1 cellular context compared by ENCODE assay signal in genomic region chr2:164837807-164838206, GRCh38.
TF ChIP-seq lines count a peak whose summit lies in the region.

No MANE protein-coding gene starts in this region.

TF ChIP-seq in HepG2, 621 proteins besides CTCF, POLR2A, EP300 and RAD21 (continued from another document and continues in another):
- TF ChIP-seq GTF3A (CRISPR knock-in tag; conservative IDR thresholded peaks at IDR 0.05) (no peak), RXRB (CRISPR knock-in tag; IDR thresholded peaks at IDR 0.05; ENCODE audit: borderline replicate concordance) (no peak), HDAC6 (IDR thresholded peaks at IDR 0.05; ENCODE audit: low read depth, low read length) (no peak), NFYB (CRISPR knock-in tag; IDR thresholded peaks at IDR 0.05) (no peak), HNF4A (CRISPR knock-in tag; IDR thresholded peaks at IDR 0.05) (peak; percentile 65), SMAD9 (CRISPR knock-in tag; IDR thresholded peaks at IDR 0.05) (no peak), NCOR1 (IDR thresholded peaks at IDR 0.05; ENCODE audit: borderline replicate concordance, low read length) (no peak), KMT2A (CRISPR knock-in tag; IDR thresholded peaks at IDR 0.05) (0 out of 2 replicates have a peak, but pooled peaks have one; percentile 42), GZF1 (CRISPR knock-in tag; IDR thresholded peaks at IDR 0.05) (no peak), ZMYM3 (CRISPR knock-in tag; IDR thresholded peaks at IDR 0.05) (peak; percentile 85), ADNP (CRISPR knock-in tag; IDR thresholded peaks at IDR 0.05) (0 out of 2 replicates have a peak, but pooled peaks have one; percentile 62), ZNF460 (CRISPR knock-in tag; IDR thresholded peaks at IDR 0.05; ENCODE audit: borderline replicate concordance) (no peak), ARNTL (CRISPR knock-in tag; IDR thresholded peaks at IDR 0.05) (no peak), ZNF354B (CRISPR knock-in tag; IDR thresholded peaks at IDR 0.05) (0 out of 2 replicates have a peak, but pooled peaks have one; percentile 17), SRY (CRISPR knock-in tag; IDR thresholded peaks at IDR 0.05) (no peak), NR2F1 (CRISPR knock-in tag; IDR thresholded peaks at IDR 0.05) (peak in 1 of 2 experiments; percentile 66; a peak in 2 of 4 replicates), MZF1 (CRISPR knock-in tag; IDR thresholded peaks at IDR 0.05; ENCODE audit: borderline replicate concordance) (no peak), HOXA7 (CRISPR knock-in tag; IDR thresholded peaks at IDR 0.05) (no peak), ZNF331 (CRISPR knock-in tag; IDR thresholded peaks at IDR 0.05) (no peak), SATB2 (CRISPR knock-in tag; IDR thresholded peaks at IDR 0.05) (no peak), ZNF121 (CRISPR knock-in tag; IDR thresholded peaks at IDR 0.05) (peak; percentile 99), BATF2 (CRISPR knock-in tag; IDR thresholded peaks at IDR 0.05) (no peak), ZNF17 (CRISPR knock-in tag; IDR thresholded peaks at IDR 0.05) (no peak), THAP9 (CRISPR knock-in tag; IDR thresholded peaks at IDR 0.05; ENCODE audit: borderline replicate concordance) (no peak), DPF2 (CRISPR knock-in tag; IDR thresholded peaks at IDR 0.05; ENCODE audit: borderline replicate concordance, low read depth) (no peak), ZNF510 (CRISPR knock-in tag; IDR thresholded peaks at IDR 0.05; ENCODE audit: low read depth) (no peak), NR2F6 (IDR thresholded peaks at IDR 0.05) (peak; percentile 68; the same call in 1 of the 2 replicates), NR2F6 (CRISPR knock-in tag; IDR thresholded peaks at IDR 0.05) (peak; percentile 74), XBP1 (CRISPR knock-in tag; IDR thresholded peaks at IDR 0.05) (no peak), RARA (CRISPR knock-in tag; IDR thresholded peaks at IDR 0.05) (no peak), CC2D1A (CRISPR knock-in tag; IDR thresholded peaks at IDR 0.05) (no peak), ZSCAN9 (CRISPR knock-in tag; IDR thresholded peaks at IDR 0.05; ENCODE audit: borderline replicate concordance) (no peak), HNRNPH1 (optimal IDR thresholded peaks at IDR 0.05; ENCODE audit: low read depth, low read length) (no peak), ZNF761 (CRISPR knock-in tag; conservative IDR thresholded peaks at IDR 0.05) (no peak), ZNF468 (CRISPR knock-in tag; IDR thresholded peaks at IDR 0.05) (no peak), KDM1A (CRISPR knock-in tag; IDR thresholded peaks at IDR 0.05) (0 out of 2 replicates have a peak, but pooled peaks have one; percentile 45), BCLAF1 (IDR thresholded peaks at IDR 0.05) (no peak), NFIB (CRISPR knock-in tag; IDR thresholded peaks at IDR 0.05; ENCODE audit: borderline replicate concordance) (no peak), TBX3 (IDR thresholded peaks at IDR 0.05; ENCODE audit: borderline replicate concordance) (no peak), THAP11 (CRISPR knock-in tag; IDR thresholded peaks at IDR 0.05) (no peak), ZFAT (CRISPR knock-in tag; conservative IDR thresholded peaks at IDR 0.05) (no peak)
- TF ChIP-seq, protein P1, sequence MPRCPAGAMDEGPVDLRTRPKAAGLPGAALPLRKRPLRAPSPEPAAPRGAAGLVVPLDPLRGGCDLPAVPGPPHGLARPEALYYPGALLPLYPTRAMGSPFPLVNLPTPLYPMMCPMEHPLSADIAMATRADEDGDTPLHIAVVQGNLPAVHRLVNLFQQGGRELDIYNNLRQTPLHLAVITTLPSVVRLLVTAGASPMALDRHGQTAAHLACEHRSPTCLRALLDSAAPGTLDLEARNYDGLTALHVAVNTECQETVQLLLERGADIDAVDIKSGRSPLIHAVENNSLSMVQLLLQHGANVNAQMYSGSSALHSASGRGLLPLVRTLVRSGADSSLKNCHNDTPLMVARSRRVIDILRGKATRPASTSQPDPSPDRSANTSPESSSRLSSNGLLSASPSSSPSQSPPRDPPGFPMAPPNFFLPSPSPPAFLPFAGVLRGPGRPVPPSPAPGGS (CRISPR knock-in tag; IDR thresholded peaks at IDR 0.05) = no peak
- TF ChIP-seq, protein P2, sequence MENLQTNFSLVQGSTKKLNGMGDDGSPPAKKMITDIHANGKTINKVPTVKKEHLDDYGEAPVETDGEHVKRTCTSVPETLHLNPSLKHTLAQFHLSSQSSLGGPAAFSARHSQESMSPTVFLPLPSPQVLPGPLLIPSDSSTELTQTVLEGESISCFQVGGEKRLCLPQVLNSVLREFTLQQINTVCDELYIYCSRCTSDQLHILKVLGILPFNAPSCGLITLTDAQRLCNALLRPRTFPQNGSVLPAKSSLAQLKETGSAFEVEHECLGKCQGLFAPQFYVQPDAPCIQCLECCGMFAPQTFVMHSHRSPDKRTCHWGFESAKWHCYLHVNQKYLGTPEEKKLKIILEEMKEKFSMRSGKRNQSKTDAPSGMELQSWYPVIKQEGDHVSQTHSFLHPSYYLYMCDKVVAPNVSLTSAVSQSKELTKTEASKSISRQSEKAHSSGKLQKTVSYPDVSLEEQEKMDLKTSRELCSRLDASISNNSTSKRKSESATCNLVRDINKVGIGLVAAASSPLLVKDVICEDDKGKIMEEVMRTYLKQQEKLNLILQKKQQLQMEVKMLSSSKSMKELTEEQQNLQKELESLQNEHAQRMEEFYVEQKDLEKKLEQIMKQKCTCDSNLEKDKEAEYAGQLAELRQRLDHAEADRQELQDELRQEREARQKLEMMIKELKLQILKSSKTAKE (CRISPR knock-in tag; IDR thresholded peaks at IDR 0.05; ENCODE audit: borderline replicate concordance) = no peak
- TF ChIP-seq, protein P3, sequence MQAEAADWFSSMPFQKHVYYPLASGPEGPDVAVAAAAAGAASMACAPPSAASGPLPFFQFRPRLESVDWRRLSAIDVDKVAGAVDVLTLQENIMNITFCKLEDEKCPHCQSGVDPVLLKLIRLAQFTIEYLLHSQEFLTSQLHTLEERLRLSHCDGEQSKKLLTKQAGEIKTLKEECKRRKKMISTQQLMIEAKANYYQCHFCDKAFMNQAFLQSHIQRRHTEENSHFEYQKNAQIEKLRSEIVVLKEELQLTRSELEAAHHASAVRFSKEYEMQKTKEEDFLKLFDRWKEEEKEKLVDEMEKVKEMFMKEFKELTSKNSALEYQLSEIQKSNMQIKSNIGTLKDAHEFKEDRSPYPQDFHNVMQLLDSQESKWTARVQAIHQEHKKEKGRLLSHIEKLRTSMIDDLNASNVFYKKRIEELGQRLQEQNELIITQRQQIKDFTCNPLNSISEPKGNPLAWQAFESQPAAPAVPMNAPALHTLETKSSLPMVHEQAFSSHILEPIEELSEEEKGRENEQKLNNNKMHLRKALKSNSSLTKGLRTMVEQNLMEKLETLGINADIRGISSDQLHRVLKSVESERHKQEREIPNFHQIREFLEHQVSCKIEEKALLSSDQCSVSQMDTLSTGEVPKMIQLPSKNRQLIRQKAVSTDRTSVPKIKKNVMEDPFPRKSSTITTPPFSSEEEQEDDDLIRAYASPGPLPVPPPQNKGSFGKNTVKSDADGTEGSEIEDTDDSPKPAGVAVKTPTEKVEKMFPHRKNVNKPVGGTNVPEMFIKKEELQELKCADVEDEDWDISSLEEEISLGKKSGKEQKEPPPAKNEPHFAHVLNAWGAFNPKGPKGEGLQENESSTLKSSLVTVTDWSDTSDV (CRISPR knock-in tag; IDR thresholded peaks at IDR 0.05) = no peak
- TF ChIP-seq, protein P4, sequence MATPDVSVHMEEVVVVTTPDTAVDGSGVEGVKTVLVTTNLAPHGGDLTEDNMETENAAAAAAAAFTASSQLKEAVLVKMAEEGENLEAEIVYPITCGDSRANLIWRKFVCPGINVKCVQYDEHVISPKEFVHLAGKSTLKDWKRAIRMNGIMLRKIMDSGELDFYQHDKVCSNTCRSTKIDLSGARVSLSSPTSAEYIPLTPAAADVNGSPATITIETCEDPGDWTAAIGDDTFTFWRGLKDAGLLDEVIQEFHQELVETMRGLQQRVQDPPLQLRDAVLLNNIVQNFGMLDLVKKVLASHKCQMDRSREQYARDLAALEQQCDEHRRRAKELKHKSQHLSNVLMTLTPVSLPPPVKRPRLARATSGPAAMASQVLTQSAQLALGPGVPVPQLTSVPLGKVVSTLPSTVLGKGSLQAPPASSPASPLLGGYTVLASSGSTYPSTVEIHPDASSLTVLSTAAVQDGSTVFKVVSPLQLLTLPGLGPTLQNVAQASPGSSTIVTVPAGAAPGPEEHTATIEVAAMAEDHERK (CRISPR knock-in tag; IDR thresholded peaks at IDR 0.05; ENCODE audit: low read depth) = no peak
- TF ChIP-seq, protein P5, sequence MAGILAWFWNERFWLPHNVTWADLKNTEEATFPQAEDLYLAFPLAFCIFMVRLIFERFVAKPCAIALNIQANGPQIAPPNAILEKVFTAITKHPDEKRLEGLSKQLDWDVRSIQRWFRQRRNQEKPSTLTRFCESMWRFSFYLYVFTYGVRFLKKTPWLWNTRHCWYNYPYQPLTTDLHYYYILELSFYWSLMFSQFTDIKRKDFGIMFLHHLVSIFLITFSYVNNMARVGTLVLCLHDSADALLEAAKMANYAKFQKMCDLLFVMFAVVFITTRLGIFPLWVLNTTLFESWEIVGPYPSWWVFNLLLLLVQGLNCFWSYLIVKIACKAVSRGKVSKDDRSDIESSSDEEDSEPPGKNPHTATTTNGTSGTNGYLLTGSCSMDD (CRISPR knock-in tag; IDR thresholded peaks at IDR 0.05) = no peak
- TF ChIP-seq, protein P6, sequence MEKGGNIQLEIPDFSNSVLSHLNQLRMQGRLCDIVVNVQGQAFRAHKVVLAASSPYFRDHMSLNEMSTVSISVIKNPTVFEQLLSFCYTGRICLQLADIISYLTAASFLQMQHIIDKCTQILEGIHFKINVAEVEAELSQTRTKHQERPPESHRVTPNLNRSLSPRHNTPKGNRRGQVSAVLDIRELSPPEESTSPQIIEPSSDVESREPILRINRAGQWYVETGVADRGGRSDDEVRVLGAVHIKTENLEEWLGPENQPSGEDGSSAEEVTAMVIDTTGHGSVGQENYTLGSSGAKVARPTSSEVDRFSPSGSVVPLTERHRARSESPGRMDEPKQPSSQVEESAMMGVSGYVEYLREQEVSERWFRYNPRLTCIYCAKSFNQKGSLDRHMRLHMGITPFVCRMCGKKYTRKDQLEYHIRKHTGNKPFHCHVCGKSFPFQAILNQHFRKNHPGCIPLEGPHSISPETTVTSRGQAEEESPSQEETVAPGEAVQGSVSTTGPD (CRISPR knock-in tag; IDR thresholded peaks at IDR 0.05) = no peak
- TF ChIP-seq, protein P7, sequence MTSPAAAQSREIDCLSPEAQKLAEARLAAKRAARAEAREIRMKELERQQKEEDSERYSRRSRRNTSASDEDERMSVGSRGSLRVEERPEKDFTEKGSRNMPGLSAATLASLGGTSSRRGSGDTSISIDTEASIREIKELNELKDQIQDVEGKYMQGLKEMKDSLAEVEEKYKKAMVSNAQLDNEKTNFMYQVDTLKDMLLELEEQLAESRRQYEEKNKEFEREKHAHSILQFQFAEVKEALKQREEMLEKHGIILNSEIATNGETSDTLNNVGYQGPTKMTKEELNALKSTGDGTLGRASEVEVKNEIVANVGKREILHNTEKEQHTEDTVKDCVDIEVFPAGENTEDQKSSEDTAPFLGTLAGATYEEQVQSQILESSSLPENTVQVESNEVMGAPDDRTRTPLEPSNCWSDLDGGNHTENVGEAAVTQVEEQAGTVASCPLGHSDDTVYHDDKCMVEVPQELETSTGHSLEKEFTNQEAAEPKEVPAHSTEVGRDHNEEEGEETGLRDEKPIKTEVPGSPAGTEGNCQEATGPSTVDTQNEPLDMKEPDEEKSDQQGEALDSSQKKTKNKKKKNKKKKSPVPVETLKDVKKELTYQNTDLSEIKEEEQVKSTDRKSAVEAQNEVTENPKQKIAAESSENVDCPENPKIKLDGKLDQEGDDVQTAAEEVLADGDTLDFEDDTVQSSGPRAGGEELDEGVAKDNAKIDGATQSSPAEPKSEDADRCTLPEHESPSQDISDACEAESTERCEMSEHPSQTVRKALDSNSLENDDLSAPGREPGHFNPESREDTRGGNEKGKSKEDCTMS (CRISPR knock-in tag; conservative IDR thresholded peaks at IDR 0.05) = no peak
